In genomic region chr1:41919131-41919530, GRCh38 we compare ENCODE assay signal across 9 cellular contexts. TPM values are rescaled to one million over a fixed set of nuclear protein-coding genes. Genes with fewer than 3 reads are reported as not detected.
DNase-seq lines count a peak whose midpoint lies in the region; ATAC-seq and TF ChIP-seq lines count a peak whose summit lies in the region.
"Had no signal": no experiment of that assay in that cellular context is flagged by ENCODE, and none has a peak within 500 bp of the region (broad histone marks: within the 10 kb centered on the region; RNA-seq: fewer than 3 reads in every experiment).

No MANE protein-coding gene starts in this region.

- H3K4me3 Mint-ChIP-seq in CD8-positive, alpha-beta memory T cell = peak overlapping the region; percentile 87 to 99 (median 94)
- peak overlapping the region; percentile 89 for H3K4me3 Mint-ChIP-seq in HFFc6
- H3K4me3 Mint-ChIP-seq in activated naive CD8-positive, alpha-beta T cell treated with anti-CD3 and anti-CD28 coated beads, Interleukin-2, amount 10 ng/mL, durations not matched to agents 7 days and 5 days = peak overlapping the region; percentile 96

- 62 to 71% (median 65%) methylated on average over 9 of the region's 9 CpGs for WGBS in stomach, 5 donors

- H3K79me2 ChIP-seq in neural cell (replicated peaks; ENCODE audit: insufficient read depth, low read length) = peaks cover 24% of the 10 kb centered on the region

- H3K4me2 ChIP-seq in neural cell (ENCODE audit: low read length) = peak overlapping the region; percentile 59

- H2AFZ ChIP-seq in neural cell (ENCODE audit: low read depth, low read length) = no peak overlapping the region

- peaks cover 5% of the 10 kb centered on the region for H3F3A ChIP-seq in neural cell (ENCODE audit: insufficient read depth, low read length, poor library complexity, severe bottlenecking)

- no peaks in the 10 kb centered on the region for H3K27me3 ChIP-seq in CD8-positive, alpha-beta memory T cell (ENCODE audit: insufficient read depth, low read length, poor library complexity, severe bottlenecking)
- H3K27me3 ChIP-seq in neural cell (ENCODE audit: insufficient read depth, low read depth, low read length) (no peaks in the 10 kb centered on the region), vagina (no peaks in the 10 kb centered on the region), stomach (peaks cover 0 to 6% (median 0%) of the 10 kb centered on the region in 3 donors)
- H3K27me3 ChIP-seq: ovary had no signal

- no peak for TF ChIP-seq EP300 in neural cell (conservative IDR thresholded peaks at IDR 0.05; ENCODE audit: poor library complexity, severe bottlenecking)
- no peak for TF ChIP-seq EP300 in stomach (IDR thresholded peaks at IDR 0.05)

- H3K27ac ChIP-seq in CD8-positive, alpha-beta memory T cell (ENCODE audit: low read depth, low read length) = peak overlapping the region; percentile 57
- peak overlapping the region; percentile 93 for H3K27ac ChIP-seq in neural cell (ENCODE audit: low read length)
- no peak overlapping the region for H3K27ac ChIP-seq in vagina
- no peak overlapping the region for H3K27ac ChIP-seq in stomach
- H3K27ac ChIP-seq: ovary had no signal

- peak overlapping the region; percentile 88 to 99 (median 96) for H3K27ac Mint-ChIP-seq in CD8-positive, alpha-beta memory T cell
- H3K27ac Mint-ChIP-seq in HFFc6 = peak overlapping the region; percentile 83; the same call in 1 of the 2 replicates
- H3K27ac Mint-ChIP-seq in activated naive CD8-positive, alpha-beta T cell treated with anti-CD3 and anti-CD28 coated beads, Interleukin-2, amount 10 ng/mL, durations not matched to agents 7 days and 5 days = peak overlapping the region; percentile 97

- H4K20me1 ChIP-seq in neural cell (ENCODE audit: insufficient read depth) = no peaks in the 10 kb centered on the region

- H3K4me1 ChIP-seq in CD8-positive, alpha-beta memory T cell (ENCODE audit: insufficient read depth, low read length) = peaks cover 55% of the 10 kb centered on the region
- peaks cover 18% of the 10 kb centered on the region for H3K4me1 ChIP-seq in vagina
- H3K4me1 ChIP-seq in stomach = peaks cover 8 to 47% (median 37%) of the 10 kb centered on the region in 4 donors

- TF ChIP-seq RAD21 in neural cell (conservative IDR thresholded peaks at IDR 0.05) = no peak

- TF ChIP-seq CTCF in HFFc6 (IDR thresholded peaks at IDR 0.05) (no peak), neural cell (IDR thresholded peaks at IDR 0.05; ENCODE audit: poor library complexity, severe bottlenecking) (no peak), vagina (IDR thresholded peaks at IDR 0.05) (no peak), stomach (IDR thresholded peaks at IDR 0.05) (no peak)

- H3K9me3 ChIP-seq in CD8-positive, alpha-beta memory T cell (ENCODE audit: low read length) = no peaks in the 10 kb centered on the region
- peaks cover 2% of the 10 kb centered on the region for H3K9me3 ChIP-seq in neural cell (ENCODE audit: low read length)
- no peaks in the 10 kb centered on the region for H3K9me3 ChIP-seq in vagina
- H3K9me3 ChIP-seq in stomach = peaks cover 0 to 3% (median 0%) of the 10 kb centered on the region in 4 donors
- H3K9me3 ChIP-seq: ovary had no signal

- peak overlapping the region; percentile 90 for H3K9ac ChIP-seq in neural cell (ENCODE audit: low read length)

- POLR2A ChIA-PET in CD8-positive, alpha-beta memory T cell (lab: Charles Lee) = interaction anchor here (0.9 to 5.9 kb wide), 4 partner anchors 16 to 538 kb away, joined by 3 to 72 read pairs (median 4); no protein-coding TSS in a partner anchor
- POLR2A ChIA-PET in activated naive CD8-positive, alpha-beta T cell treated with anti-CD3 and anti-CD28 coated beads, Interleukin-2, amount 10 ng/mL, durations not matched to agents 7 days and 5 days (lab: Charles Lee) = interaction anchor here (0.6 to 6.1 kb wide), 15 partner anchors 11 to 970 kb away, joined by 3 to 98 read pairs (median 4); no protein-coding TSS in a partner anchor

- no peak for DNase-seq in CD8-positive, alpha-beta memory T cell
- no peak for DNase-seq in HFFc6
- no peak for DNase-seq in activated naive CD8-positive, alpha-beta T cell treated with anti-CD3 and anti-CD28 coated beads, Interleukin-2, amount 10 ng/mL, durations not matched to agents 7 days and 5 days
- DNase-seq in NK-92 (lab: John Stamatoyannopoulos, UW; ENCODE audit: unreplicated experiment) = no peak
- no peak for DNase-seq in vagina (ENCODE audit: extremely low spot score in 2 of 2)
- no peak for DNase-seq in stomach

- no peaks in the 10 kb centered on the region for H3K9me3 Mint-ChIP-seq in CD8-positive, alpha-beta memory T cell
- H3K9me3 Mint-ChIP-seq in HFFc6 = peaks cover 4% of the 10 kb centered on the region; the same call in 1 of the 2 replicates
- no peaks in the 10 kb centered on the region for H3K9me3 Mint-ChIP-seq in activated naive CD8-positive, alpha-beta T cell treated with anti-CD3 and anti-CD28 coated beads, Interleukin-2, amount 10 ng/mL, durations not matched to agents 7 days and 5 days

- no peaks in the 10 kb centered on the region for H3K36me3 ChIP-seq in CD8-positive, alpha-beta memory T cell (ENCODE audit: insufficient read depth, low read length)
- no peaks in the 10 kb centered on the region for H3K36me3 ChIP-seq in neural cell (ENCODE audit: insufficient read depth, low read length)
- H3K36me3 ChIP-seq in vagina = no peaks in the 10 kb centered on the region
- H3K36me3 ChIP-seq in stomach = no peaks in the 10 kb centered on the region
- H3K36me3 ChIP-seq: ovary had no signal

- H3K36me3 Mint-ChIP-seq in CD8-positive, alpha-beta memory T cell = peaks cover 0 to 2% (median 1%) of the 10 kb centered on the region in 3 donors
- H3K36me3 Mint-ChIP-seq in HFFc6 (ENCODE audit: low read depth) = no peaks in the 10 kb centered on the region; the same call in 1 of the 2 replicates
- peaks cover 3% of the 10 kb centered on the region for H3K36me3 Mint-ChIP-seq in activated naive CD8-positive, alpha-beta T cell treated with anti-CD3 and anti-CD28 coated beads, Interleukin-2, amount 10 ng/mL, durations not matched to agents 7 days and 5 days

- no peaks in the 10 kb centered on the region for H3K9me2 ChIP-seq in neural cell (ENCODE audit: insufficient read depth, low read length)

- peaks cover 63 to 69% (median 67%) of the 10 kb centered on the region in 3 donors for H3K4me1 Mint-ChIP-seq in CD8-positive, alpha-beta memory T cell
- peaks cover 59% of the 10 kb centered on the region for H3K4me1 Mint-ChIP-seq in HFFc6 (ENCODE audit: low read depth)
- H3K4me1 Mint-ChIP-seq in activated naive CD8-positive, alpha-beta T cell treated with anti-CD3 and anti-CD28 coated beads, Interleukin-2, amount 10 ng/mL, durations not matched to agents 7 days and 5 days = peaks cover 52% of the 10 kb centered on the region

- peaks cover 0 to 6% of the 10 kb centered on the region in 2 donors for H3K27me3 Mint-ChIP-seq in CD8-positive, alpha-beta memory T cell
- no peaks in the 10 kb centered on the region for H3K27me3 Mint-ChIP-seq in HFFc6 (ENCODE audit: insufficient read depth)
- H3K27me3 Mint-ChIP-seq in activated naive CD8-positive, alpha-beta T cell treated with anti-CD3 and anti-CD28 coated beads, Interleukin-2, amount 10 ng/mL, durations not matched to agents 7 days and 5 days = no peaks in the 10 kb centered on the region

- CTCF ChIA-PET in CD8-positive, alpha-beta memory T cell (lab: Charles Lee) = interaction anchor here (0.9 to 8.5 kb wide), 7 partner anchors 15 to 254 kb away, joined by 3 to 79 read pairs (median 5); no protein-coding TSS in a partner anchor

- peak overlapping the region; percentile 72 for H3K4me3 ChIP-seq in CD8-positive, alpha-beta memory T cell (ENCODE audit: low read length)
- H3K4me3 ChIP-seq in neural cell (ENCODE audit: low read length) (peak overlapping the region; percentile 76), vagina (no peak overlapping the region), stomach (peak overlapping the region in 2 of 4 donors; percentile 64 to 73)

- intact Hi-C loops in vagina (cut with DNase I) = no loop called here
- intact Hi-C loops in stomach (cut with DNase I; ENCODE audit: low total_unique reads) = no loop called here

- ATAC-seq in activated naive CD8-positive, alpha-beta T cell treated with anti-CD3 and anti-CD28 coated beads, Interleukin-2, amount 10 ng/mL, durations not matched to agents 7 days and 5 days (ENCODE audit: low read depth) = no peak
- ATAC-seq in GM21825 (IDR thresholded peaks at IDR 0.05; ENCODE audit: unreplicated experiment) = no peak

- TF ChIP-seq POLR2A in vagina (IDR thresholded peaks at IDR 0.05) (no peak), stomach (IDR thresholded peaks at IDR 0.05) (no peak)

TF ChIP-seq in neural cell, 6 proteins besides CTCF, POLR2A, EP300 and RAD21 (continues in another document):
- no peak for TF ChIP-seq REST (IDR thresholded peaks at IDR 0.05; ENCODE audit: borderline replicate concordance)

RNA-seq across cellular contexts. Expression of gene HIVEP3, which starts 0.4 kb away (rescaled TPM):
- 10 to 100 TPM; 23.0 to 24.0 TPM for total RNA-seq in CD8-positive, alpha-beta memory T cell
- polyA plus RNA-seq in CD8-positive, alpha-beta memory T cell = 15.1 TPM
- total RNA-seq in HFFc6 (2021; fragmentation: NEBNext Ultra II Directional; extraction: Animal tissue kit (Norgen Biotek cat#: 25700)) = 1 to 10 TPM; 7.0 to 9.7 (median 7.9) TPM
- total RNA-seq in activated naive CD8-positive, alpha-beta T cell treated with anti-CD3 and anti-CD28 coated beads, Interleukin-2, amount 10 ng/mL, durations not matched to agents 7 days and 5 days = 10 to 100 TPM; 10.1 to 10.7 TPM
- polyA plus RNA-seq in neural cell (1.9 and 2.6 TPM in 2 replicates), stomach (1 to 10 TPM; 2.9 to 4.6 (median 3.1) TPM)
- polyA minus RNA-seq in neural cell = 9.3 and 10.7 TPM in 2 replicates
- total RNA-seq in vagina (2.9 TPM), stomach (10 to 100 TPM in 1 of 5 donors, 1 to 10 TPM in 4; 1.8 to 65.3 (median 4.9) TPM)

Comparison
In these comparisons a context has a peak if more than half of its experiments do, and no peak if none do; other contexts are left out.
1. H3K27ac ChIP-seq: peak in CD8-positive, alpha-beta memory T cell (single experiment) and neural cell (single experiment); none in vagina (single experiment) and stomach (0 of 5).
2. H3K4me3 ChIP-seq: peak in CD8-positive, alpha-beta memory T cell (single experiment) and neural cell (single experiment); none in vagina (0 of 2).
3. Peak in every context shown above with its lines, with median percentiles within 50 percentile points of each other: H3K27ac Mint-ChIP-seq and H3K4me3 Mint-ChIP-seq.